1 cellular context compared by ENCODE assay signal in the genomic region with DNA sequence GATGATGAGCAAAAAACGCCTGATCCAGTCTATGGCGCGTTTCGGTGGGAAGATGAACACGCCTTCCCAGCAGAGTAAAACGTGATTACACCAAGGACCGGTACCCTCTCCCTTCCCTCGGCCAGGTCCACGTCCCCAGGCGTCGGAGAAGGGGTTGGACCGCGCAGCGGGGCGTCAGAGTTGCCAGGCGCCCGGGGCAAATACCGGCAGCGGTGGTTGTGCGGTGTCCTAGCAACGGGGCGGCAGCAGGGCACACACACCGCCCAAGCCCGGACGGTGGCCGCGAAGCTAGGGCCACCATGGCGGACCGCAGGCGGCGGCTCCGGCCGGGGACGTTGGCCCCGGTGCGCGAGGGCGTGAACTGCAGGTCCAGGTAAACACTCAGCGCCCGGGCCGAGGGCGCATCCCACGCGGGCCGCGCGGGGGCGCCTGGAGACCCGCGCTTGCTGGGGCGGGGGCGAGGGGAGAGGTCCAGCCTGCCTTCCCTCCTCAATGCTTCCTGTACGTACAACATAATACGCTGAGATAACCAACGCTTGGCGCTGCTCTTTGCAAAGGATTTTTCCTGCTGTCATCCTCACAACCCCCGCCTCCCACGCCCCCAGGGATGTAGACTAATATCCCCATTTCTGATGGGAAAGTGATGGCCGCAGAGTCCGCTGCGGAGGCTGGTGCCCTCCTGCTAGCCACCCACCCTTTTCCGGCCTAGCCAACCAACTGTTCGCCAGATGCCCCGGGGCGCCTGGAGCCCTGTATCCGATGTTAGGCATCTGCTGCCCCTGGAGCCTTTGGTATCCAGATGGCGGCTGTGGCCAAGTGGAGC.
TF ChIP-seq lines count a peak whose summit lies in the region.

A gene with protein sequence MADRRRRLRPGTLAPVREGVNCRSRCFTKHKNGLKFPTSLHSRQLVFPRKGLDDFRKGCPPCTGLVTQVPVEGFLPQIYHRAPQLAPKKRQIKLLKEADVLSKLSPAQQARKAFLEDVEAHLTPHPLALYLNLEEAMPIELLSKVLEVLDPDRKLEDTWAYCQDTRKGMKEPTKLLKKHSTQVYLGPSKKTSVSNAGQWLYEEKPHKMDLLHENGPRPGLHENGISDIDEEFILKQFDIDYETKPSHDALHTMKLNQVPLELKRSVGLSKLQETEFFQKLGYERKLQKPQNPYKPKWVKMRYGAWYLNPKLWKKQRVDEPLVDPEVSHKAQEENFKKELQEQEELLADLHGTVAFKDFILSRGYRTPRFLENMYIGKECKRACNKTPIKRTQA (plus strand): TSS at position 274 of the 823 bp plus-strand sequence. CDS start 26 bp downstream, at position 300.

TF ChIP-seq in HepG2, 621 proteins besides CTCF, POLR2A, EP300 and RAD21 (continued from another document and continues in another):
- TF ChIP-seq REPIN1 (CRISPR knock-in tag; IDR thresholded peaks at IDR 0.05; ENCODE audit: borderline replicate concordance, low read depth) (peak; percentile 86), MAFF (IDR thresholded peaks at IDR 0.05; ENCODE audit: low read depth, low read length) (no peak), PAWR (CRISPR knock-in tag; IDR thresholded peaks at IDR 0.05; ENCODE audit: borderline replicate concordance) (no peak), CBFB (CRISPR knock-in tag; IDR thresholded peaks at IDR 0.05) (peak; percentile 82), ZNF782 (CRISPR knock-in tag; IDR thresholded peaks at IDR 0.05; ENCODE audit: borderline replicate concordance) (peak; percentile 72; the same call in 1 of the 2 replicates), ZFY (CRISPR knock-in tag; IDR thresholded peaks at IDR 0.05) (peak; percentile 59), ZNF224 (CRISPR knock-in tag; IDR thresholded peaks at IDR 0.05) (peak; percentile 95), ZNF17 (CRISPR knock-in tag; IDR thresholded peaks at IDR 0.05) (no peak), ZNF569 (CRISPR knock-in tag; IDR thresholded peaks at IDR 0.05; ENCODE audit: borderline replicate concordance) (no peak), RORA (CRISPR knock-in tag; IDR thresholded peaks at IDR 0.05) (no peak), ZNF777 (CRISPR knock-in tag; IDR thresholded peaks at IDR 0.05) (peak; percentile 58; the same call in 1 of the 2 replicates), ZSCAN22 (CRISPR knock-in tag; IDR thresholded peaks at IDR 0.05) (no peak), ZNF10 (CRISPR knock-in tag; IDR thresholded peaks at IDR 0.05; ENCODE audit: borderline replicate concordance, low read depth) (no peak), SALL1 (CRISPR knock-in tag; IDR thresholded peaks at IDR 0.05) (peak; percentile 93), ATF7 (IDR thresholded peaks at IDR 0.05) (no peak), ATF7 (CRISPR knock-in tag; IDR thresholded peaks at IDR 0.05) (peak; percentile 30; the same call in 1 of the 2 replicates), HDAC1 (CRISPR knock-in tag; IDR thresholded peaks at IDR 0.05) (peak; percentile 89), ZNF225 (CRISPR knock-in tag; IDR thresholded peaks at IDR 0.05) (peak; percentile 57; the same call in 1 of the 2 replicates)
- TF ChIP-seq, protein P1, sequence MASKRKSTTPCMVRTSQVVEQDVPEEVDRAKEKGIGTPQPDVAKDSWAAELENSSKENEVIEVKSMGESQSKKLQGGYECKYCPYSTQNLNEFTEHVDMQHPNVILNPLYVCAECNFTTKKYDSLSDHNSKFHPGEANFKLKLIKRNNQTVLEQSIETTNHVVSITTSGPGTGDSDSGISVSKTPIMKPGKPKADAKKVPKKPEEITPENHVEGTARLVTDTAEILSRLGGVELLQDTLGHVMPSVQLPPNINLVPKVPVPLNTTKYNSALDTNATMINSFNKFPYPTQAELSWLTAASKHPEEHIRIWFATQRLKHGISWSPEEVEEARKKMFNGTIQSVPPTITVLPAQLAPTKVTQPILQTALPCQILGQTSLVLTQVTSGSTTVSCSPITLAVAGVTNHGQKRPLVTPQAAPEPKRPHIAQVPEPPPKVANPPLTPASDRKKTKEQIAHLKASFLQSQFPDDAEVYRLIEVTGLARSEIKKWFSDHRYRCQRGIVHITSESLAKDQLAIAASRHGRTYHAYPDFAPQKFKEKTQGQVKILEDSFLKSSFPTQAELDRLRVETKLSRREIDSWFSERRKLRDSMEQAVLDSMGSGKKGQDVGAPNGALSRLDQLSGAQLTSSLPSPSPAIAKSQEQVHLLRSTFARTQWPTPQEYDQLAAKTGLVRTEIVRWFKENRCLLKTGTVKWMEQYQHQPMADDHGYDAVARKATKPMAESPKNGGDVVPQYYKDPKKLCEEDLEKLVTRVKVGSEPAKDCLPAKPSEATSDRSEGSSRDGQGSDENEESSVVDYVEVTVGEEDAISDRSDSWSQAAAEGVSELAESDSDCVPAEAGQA (IDR thresholded peaks at IDR 0.05; ENCODE audit: low read depth), result no peak
- TF ChIP-seq, protein P1 (CRISPR knock-in tag; IDR thresholded peaks at IDR 0.05; ENCODE audit: borderline replicate concordance), result no peak; the same call in 1 of the 2 replicates
- TF ChIP-seq, protein P2, sequence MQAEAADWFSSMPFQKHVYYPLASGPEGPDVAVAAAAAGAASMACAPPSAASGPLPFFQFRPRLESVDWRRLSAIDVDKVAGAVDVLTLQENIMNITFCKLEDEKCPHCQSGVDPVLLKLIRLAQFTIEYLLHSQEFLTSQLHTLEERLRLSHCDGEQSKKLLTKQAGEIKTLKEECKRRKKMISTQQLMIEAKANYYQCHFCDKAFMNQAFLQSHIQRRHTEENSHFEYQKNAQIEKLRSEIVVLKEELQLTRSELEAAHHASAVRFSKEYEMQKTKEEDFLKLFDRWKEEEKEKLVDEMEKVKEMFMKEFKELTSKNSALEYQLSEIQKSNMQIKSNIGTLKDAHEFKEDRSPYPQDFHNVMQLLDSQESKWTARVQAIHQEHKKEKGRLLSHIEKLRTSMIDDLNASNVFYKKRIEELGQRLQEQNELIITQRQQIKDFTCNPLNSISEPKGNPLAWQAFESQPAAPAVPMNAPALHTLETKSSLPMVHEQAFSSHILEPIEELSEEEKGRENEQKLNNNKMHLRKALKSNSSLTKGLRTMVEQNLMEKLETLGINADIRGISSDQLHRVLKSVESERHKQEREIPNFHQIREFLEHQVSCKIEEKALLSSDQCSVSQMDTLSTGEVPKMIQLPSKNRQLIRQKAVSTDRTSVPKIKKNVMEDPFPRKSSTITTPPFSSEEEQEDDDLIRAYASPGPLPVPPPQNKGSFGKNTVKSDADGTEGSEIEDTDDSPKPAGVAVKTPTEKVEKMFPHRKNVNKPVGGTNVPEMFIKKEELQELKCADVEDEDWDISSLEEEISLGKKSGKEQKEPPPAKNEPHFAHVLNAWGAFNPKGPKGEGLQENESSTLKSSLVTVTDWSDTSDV (CRISPR knock-in tag; IDR thresholded peaks at IDR 0.05), result peak; percentile 57; the same call in 1 of the 2 replicates
- TF ChIP-seq, protein P3, sequence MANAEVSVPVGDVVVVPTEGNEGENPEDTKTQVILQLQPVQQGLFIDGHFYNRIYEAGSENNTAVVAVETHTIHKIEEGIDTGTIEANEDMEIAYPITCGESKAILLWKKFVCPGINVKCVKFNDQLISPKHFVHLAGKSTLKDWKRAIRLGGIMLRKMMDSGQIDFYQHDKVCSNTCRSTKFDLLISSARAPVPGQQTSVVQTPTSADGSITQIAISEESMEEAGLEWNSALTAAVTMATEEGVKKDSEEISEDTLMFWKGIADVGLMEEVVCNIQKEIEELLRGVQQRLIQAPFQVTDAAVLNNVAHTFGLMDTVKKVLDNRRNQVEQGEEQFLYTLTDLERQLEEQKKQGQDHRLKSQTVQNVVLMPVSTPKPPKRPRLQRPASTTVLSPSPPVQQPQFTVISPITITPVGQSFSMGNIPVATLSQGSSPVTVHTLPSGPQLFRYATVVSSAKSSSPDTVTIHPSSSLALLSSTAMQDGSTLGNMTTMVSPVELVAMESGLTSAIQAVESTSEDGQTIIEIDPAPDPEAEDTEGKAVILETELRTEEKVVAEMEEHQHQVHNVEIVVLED (CRISPR knock-in tag; IDR thresholded peaks at IDR 0.05; ENCODE audit: borderline replicate concordance), result peak; percentile 76
- TF ChIP-seq, protein P4, sequence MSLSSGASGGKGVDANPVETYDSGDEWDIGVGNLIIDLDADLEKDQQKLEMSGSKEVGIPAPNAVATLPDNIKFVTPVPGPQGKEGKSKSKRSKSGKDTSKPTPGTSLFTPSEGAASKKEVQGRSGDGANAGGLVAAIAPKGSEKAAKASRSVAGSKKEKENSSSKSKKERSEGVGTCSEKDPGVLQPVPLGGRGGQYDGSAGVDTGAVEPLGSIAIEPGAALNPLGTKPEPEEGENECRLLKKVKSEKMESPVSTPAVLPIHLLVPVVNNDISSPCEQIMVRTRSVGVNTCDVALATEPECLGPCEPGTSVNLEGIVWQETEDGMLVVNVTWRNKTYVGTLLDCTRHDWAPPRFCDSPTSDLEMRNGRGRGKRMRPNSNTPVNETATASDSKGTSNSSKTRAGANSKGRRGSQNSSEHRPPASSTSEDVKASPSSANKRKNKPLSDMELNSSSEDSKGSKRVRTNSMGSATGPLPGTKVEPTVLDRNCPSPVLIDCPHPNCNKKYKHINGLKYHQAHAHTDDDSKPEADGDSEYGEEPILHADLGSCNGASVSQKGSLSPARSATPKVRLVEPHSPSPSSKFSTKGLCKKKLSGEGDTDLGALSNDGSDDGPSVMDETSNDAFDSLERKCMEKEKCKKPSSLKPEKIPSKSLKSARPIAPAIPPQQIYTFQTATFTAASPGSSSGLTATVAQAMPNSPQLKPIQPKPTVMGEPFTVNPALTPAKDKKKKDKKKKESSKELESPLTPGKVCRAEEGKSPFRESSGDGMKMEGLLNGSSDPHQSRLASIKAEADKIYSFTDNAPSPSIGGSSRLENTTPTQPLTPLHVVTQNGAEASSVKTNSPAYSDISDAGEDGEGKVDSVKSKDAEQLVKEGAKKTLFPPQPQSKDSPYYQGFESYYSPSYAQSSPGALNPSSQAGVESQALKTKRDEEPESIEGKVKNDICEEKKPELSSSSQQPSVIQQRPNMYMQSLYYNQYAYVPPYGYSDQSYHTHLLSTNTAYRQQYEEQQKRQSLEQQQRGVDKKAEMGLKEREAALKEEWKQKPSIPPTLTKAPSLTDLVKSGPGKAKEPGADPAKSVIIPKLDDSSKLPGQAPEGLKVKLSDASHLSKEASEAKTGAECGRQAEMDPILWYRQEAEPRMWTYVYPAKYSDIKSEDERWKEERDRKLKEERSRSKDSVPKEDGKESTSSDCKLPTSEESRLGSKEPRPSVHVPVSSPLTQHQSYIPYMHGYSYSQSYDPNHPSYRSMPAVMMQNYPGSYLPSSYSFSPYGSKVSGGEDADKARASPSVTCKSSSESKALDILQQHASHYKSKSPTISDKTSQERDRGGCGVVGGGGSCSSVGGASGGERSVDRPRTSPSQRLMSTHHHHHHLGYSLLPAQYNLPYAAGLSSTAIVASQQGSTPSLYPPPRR (CRISPR knock-in tag; IDR thresholded peaks at IDR 0.05; ENCODE audit: borderline replicate concordance), result peak; percentile 27; the same call in 1 of the 2 replicates
- TF ChIP-seq, protein P5, sequence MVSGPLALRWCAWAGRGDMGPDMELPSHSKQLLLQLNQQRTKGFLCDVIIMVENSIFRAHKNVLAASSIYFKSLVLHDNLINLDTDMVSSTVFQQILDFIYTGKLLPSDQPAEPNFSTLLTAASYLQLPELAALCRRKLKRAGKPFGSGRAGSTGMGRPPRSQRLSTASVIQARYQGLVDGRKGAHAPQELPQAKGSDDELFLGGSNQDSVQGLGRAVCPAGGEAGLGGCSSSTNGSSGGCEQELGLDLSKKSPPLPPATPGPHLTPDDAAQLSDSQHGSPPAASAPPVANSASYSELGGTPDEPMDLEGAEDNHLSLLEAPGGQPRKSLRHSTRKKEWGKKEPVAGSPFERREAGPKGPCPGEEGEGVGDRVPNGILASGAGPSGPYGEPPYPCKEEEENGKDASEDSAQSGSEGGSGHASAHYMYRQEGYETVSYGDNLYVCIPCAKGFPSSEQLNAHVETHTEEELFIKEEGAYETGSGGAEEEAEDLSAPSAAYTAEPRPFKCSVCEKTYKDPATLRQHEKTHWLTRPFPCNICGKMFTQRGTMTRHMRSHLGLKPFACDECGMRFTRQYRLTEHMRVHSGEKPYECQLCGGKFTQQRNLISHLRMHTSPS (CRISPR knock-in tag; IDR thresholded peaks at IDR 0.05; ENCODE audit: low read depth), result peak; percentile 46; the same call in 1 of the 2 replicates
- TF ChIP-seq, protein P6, sequence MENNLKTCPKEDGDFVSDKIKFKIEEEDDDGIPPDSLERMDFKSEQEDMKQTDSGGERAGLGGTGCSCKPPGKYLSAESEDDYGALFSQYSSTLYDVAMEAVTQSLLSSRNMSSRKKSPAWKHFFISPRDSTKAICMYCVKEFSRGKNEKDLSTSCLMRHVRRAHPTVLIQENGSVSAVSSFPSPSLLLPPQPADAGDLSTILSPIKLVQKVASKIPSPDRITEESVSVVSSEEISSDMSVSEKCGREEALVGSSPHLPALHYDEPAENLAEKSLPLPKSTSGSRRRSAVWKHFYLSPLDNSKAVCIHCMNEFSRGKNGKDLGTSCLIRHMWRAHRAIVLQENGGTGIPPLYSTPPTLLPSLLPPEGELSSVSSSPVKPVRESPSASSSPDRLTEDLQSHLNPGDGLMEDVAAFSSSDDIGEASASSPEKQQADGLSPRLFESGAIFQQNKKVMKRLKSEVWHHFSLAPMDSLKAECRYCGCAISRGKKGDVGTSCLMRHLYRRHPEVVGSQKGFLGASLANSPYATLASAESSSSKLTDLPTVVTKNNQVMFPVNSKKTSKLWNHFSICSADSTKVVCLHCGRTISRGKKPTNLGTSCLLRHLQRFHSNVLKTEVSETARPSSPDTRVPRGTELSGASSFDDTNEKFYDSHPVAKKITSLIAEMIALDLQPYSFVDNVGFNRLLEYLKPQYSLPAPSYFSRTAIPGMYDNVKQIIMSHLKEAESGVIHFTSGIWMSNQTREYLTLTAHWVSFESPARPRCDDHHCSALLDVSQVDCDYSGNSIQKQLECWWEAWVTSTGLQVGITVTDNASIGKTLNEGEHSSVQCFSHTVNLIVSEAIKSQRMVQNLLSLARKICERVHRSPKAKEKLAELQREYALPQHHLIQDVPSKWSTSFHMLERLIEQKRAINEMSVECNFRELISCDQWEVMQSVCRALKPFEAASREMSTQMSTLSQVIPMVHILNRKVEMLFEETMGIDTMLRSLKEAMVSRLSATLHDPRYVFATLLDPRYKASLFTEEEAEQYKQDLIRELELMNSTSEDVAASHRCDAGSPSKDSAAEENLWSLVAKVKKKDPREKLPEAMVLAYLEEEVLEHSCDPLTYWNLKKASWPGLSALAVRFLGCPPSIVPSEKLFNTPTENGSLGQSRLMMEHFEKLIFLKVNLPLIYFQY (CRISPR knock-in tag; IDR thresholded peaks at IDR 0.05; ENCODE audit: borderline replicate concordance), result peak; percentile 49; the same call in 1 of the 2 replicates
- TF ChIP-seq, protein P7, sequence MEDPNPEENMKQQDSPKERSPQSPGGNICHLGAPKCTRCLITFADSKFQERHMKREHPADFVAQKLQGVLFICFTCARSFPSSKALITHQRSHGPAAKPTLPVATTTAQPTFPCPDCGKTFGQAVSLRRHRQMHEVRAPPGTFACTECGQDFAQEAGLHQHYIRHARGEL (CRISPR knock-in tag; IDR thresholded peaks at IDR 0.05), result peak; percentile 90; the same call in 1 of the 2 replicates
